Comparison of ENCODE assay signal across 18 cellular contexts in the genomic region with DNA sequence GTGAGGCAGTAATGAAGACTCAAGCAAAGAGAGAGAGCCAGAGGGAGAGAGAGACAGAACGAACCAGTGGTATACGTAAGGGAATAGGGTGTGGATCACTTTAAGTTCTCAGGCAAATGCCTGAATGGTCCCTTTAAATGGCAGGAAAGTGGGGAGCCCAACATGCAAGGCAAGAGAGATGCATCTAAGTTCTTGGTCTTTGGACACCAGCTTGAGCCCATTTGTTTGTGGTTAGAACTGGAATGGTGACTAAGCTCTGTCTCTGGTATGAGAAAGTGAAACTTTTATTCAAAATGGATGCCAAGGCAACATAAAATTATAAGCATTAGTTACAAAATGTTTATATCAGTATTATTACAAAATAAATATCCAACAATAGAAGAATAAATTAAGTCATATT.
"Had no signal": no experiment of that assay in that cellular context is flagged by ENCODE, and none has a peak within 500 bp of the region (broad histone marks: within the 10 kb centered on the region; RNA-seq: fewer than 3 reads in every experiment).

No MANE protein-coding gene starts in this region.

- H3K27me3 Mint-ChIP-seq: effector memory CD8-positive, alpha-beta T cell; naive thymus-derived CD8-positive, alpha-beta T cell; stimulated activated naive B cell treated with anti-CD40 and anti-IgM and Interleukin-4, amounts not matched to agents 10 μg/mL and 1 μg/mL and 100 μg/mL, for 72 hours had no signal

- H3K4me3 Mint-ChIP-seq: effector memory CD8-positive, alpha-beta T cell; naive thymus-derived CD8-positive, alpha-beta T cell; stimulated activated naive B cell treated with anti-CD40 and anti-IgM and Interleukin-4, amounts not matched to agents 10 μg/mL and 1 μg/mL and 100 μg/mL, for 72 hours had no signal

- ATAC-seq: effector memory CD8-positive, alpha-beta T cell; foreskin keratinocyte; heart left ventricle; left colon; naive thymus-derived CD8-positive, alpha-beta T cell; sciatic nerve; stimulated activated naive B cell treated with anti-CD40 and anti-IgM and Interleukin-4, amounts not matched to agents 10 μg/mL and 1 μg/mL and 100 μg/mL, for 72 hours had no signal

- H3K9me3 ChIP-seq: esophagus squamous epithelium, heart left ventricle, neutrophil, stomach, thoracic aorta, transverse colon had no signal

- H3K27ac Mint-ChIP-seq: effector memory CD8-positive, alpha-beta T cell; naive thymus-derived CD8-positive, alpha-beta T cell; stimulated activated naive B cell treated with anti-CD40 and anti-IgM and Interleukin-4, amounts not matched to agents 10 μg/mL and 1 μg/mL and 100 μg/mL, for 72 hours had no signal

- H3K4me3 ChIP-seq: esophagus squamous epithelium, heart left ventricle, skin epidermis, stomach, thoracic aorta, transverse colon had no signal

- H3K4me1 ChIP-seq: esophagus squamous epithelium, foreskin keratinocyte, heart left ventricle, stomach, transverse colon had no signal

- DNase-seq: effector memory CD8-positive, alpha-beta T cell; esophagus squamous epithelium; foreskin keratinocyte; heart left ventricle; hippocampal formation; left colon; naive thymus-derived CD8-positive, alpha-beta T cell; stimulated activated CD4-positive, alpha-beta T cell treated with anti-CD3 and anti-CD28 coated beads, Interleukin-2, amount 100 ng/mL, for 24 hours; stimulated activated CD4-positive, alpha-beta T cell treated with anti-CD3 and anti-CD28 coated beads, Interleukin-4, amount 100 ng/mL, for 4 hours; stimulated activated naive B cell treated with anti-CD40 and anti-IgM and Interleukin-4, amounts not matched to agents 10 μg/mL and 1 μg/mL and 100 μg/mL, for 72 hours; stomach; substantia nigra; transverse colon had no signal

- H3K27me3 ChIP-seq: esophagus squamous epithelium, foreskin keratinocyte, heart left ventricle, neutrophil, stomach, transverse colon had no signal

- H3K27ac ChIP-seq: epithelial cell of prostate, esophagus squamous epithelium, foreskin keratinocyte, heart left ventricle, neutrophil, skin epidermis, stomach, thoracic aorta, transverse colon had no signal

- H3K36me3 Mint-ChIP-seq: naive thymus-derived CD8-positive, alpha-beta T cell; stimulated activated naive B cell treated with anti-CD40 and anti-IgM and Interleukin-4, amounts not matched to agents 10 μg/mL and 1 μg/mL and 100 μg/mL, for 72 hours had no signal

- H3K4me1 Mint-ChIP-seq: naive thymus-derived CD8-positive, alpha-beta T cell; stimulated activated naive B cell treated with anti-CD40 and anti-IgM and Interleukin-4, amounts not matched to agents 10 μg/mL and 1 μg/mL and 100 μg/mL, for 72 hours had no signal

- H3K36me3 ChIP-seq: esophagus squamous epithelium, heart left ventricle, neutrophil, stomach, thoracic aorta, transverse colon had no signal
